In the genomic region with DNA sequence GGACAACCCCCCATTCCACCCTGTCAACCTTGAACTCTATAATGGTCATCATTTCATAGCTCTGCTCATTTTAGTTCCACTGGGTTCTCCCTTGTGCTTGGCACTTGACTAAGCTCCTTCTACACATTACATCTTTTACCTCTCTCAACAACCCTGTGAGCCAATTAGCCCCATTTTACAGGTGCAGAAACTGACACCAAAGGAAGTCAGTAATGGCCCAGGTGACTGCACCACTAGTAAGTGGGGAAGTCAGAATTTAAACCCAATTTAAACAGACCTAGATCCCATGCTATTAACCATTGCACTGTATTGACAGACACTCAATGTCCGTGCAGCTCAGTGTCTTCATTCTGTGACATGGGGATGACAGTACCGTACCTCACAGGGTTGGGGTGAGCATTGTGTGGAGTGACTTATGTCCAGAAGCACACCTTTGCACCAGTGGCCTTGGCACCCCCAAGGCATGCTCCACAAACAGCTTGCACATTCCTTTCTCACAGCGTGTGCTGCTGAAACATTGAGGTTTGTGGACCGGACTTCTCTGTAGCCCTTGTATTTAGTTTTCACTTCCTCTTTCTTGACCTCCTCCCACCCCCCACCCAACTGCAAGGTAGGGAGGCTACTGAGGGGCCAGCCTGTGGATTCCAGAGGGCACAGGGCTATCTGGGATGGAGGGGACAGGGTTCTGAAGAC, we compare ENCODE assay signal across 8 cellular contexts. TPM values are rescaled to one million over a fixed set of nuclear protein-coding genes. Genes with fewer than 3 reads are reported as not detected.
DNase-seq lines count a peak whose midpoint lies in the region; ATAC-seq, FAIRE-seq and TF ChIP-seq lines count a peak whose summit lies in the region.

No MANE protein-coding gene starts in this region.

- no peaks in the 10 kb centered on the region for H3K27me3 ChIP-seq in liver (ENCODE audit: control insufficient read depth in 4 of 4, insufficient read depth in 4 of 4, low read length in 3 of 4)

- H3K9ac ChIP-seq in liver (ENCODE audit: low read depth in 1 of 2, low read length in 2 of 2) = no peak overlapping the region

- peak; percentile 99 for FAIRE-seq in GM12891 (lab: Jason Lieb, UNC)

- H3K9me3 ChIP-seq in liver (ENCODE audit: control insufficient read depth in 4 of 4, low read length in 3 of 4) = no peaks in the 10 kb centered on the region

- no peak for DNase-seq in GM12891 (ENCODE audit: insufficient read length, low spot score)
- DNase-seq in NOMO-1 (lab: John Stamatoyannopoulos, UW; ENCODE audit: unreplicated experiment in 2 of 2) = peak; percentile 57 to 72
- no peak for DNase-seq in NCI-H2081 treated with DMSO at 0.1 percent for 48 hours (lab: John Stamatoyannopoulos, UW)
- DNase-seq in stimulated activated naive CD4-positive, alpha-beta T cell treated with Interleukin-2 at 50 U/mL for 16 hours (lab: John Stamatoyannopoulos, UW) = no peak
- DNase-seq in activated CD4-positive, CD25-positive, alpha-beta regulatory T cell (lab: John Stamatoyannopoulos, UW) = no peak

- WGBS in liver = 74% methylated on average over 4 of the region's 4 CpGs

- TF ChIP-seq CTCF in liver (IDR thresholded peaks at IDR 0.05; ENCODE audit: low read depth, low read length, missing input control) = no peak

- peaks cover 0 to 3% (median 0%) of the 10 kb centered on the region in 4 donors for H3K36me3 ChIP-seq in liver (ENCODE audit: control insufficient read depth in 4 of 4, insufficient read depth in 3 of 4, low read depth in 1 of 4, low read length in 3 of 4)

- peaks cover 16 to 76% (median 66%) of the 10 kb centered on the region in 4 donors for H3K4me1 ChIP-seq in liver (ENCODE audit: control insufficient read depth in 4 of 4, insufficient read depth in 4 of 4, low read length in 3 of 4)

- peak overlapping the region; percentile 75 to 89 for H3K27ac ChIP-seq in liver (ENCODE audit: low read depth in 1 of 2, low read length in 2 of 2)

- ATAC-seq in GM21526 (IDR thresholded peaks at IDR 0.05; ENCODE audit: low FRiP score, unreplicated experiment) (peak; percentile 31), HG03139 (IDR thresholded peaks at IDR 0.05; ENCODE audit: unreplicated experiment) (no peak)

- TF ChIP-seq POLR2A in GM12891 (IDR thresholded peaks at IDR 0.05; ENCODE audit: low read depth, low read length) = no peak

- TF ChIP-seq RAD21 in liver (IDR thresholded peaks at IDR 0.05) = no peak

- H3K4me3 ChIP-seq in liver (ENCODE audit: low read depth in 1 of 3, low read length in 3 of 3) = no peak overlapping the region

TF ChIP-seq in GM12891, 5 proteins besides CTCF, POLR2A, EP300 and RAD21:
- TF ChIP-seq SPI1 (IDR thresholded peaks at IDR 0.05; ENCODE audit: low read depth, low read length) (peak; percentile 100), POU2F2 (IDR thresholded peaks at IDR 0.05; ENCODE audit: low read depth, low read length) (peak; percentile 62; the same call in 1 of the 2 replicates), TAF1 (IDR thresholded peaks at IDR 0.05; ENCODE audit: low read depth, low read length) (no peak), PAX5 (IDR thresholded peaks at IDR 0.05; ENCODE audit: insufficient read depth, low read length, severe bottlenecking) (no peak)

TF ChIP-seq in liver, 16 proteins besides CTCF, POLR2A, EP300 and RAD21:
- TF ChIP-seq HNF4A (conservative IDR thresholded peaks at IDR 0.05) (peak in 1 of 2 donors; percentile 0), SP1 (IDR thresholded peaks at IDR 0.05) (no peak), RXRA (IDR thresholded peaks at IDR 0.05) (peak in 1 of 2 donors; percentile 47)
- TF ChIP-seq, protein P1, sequence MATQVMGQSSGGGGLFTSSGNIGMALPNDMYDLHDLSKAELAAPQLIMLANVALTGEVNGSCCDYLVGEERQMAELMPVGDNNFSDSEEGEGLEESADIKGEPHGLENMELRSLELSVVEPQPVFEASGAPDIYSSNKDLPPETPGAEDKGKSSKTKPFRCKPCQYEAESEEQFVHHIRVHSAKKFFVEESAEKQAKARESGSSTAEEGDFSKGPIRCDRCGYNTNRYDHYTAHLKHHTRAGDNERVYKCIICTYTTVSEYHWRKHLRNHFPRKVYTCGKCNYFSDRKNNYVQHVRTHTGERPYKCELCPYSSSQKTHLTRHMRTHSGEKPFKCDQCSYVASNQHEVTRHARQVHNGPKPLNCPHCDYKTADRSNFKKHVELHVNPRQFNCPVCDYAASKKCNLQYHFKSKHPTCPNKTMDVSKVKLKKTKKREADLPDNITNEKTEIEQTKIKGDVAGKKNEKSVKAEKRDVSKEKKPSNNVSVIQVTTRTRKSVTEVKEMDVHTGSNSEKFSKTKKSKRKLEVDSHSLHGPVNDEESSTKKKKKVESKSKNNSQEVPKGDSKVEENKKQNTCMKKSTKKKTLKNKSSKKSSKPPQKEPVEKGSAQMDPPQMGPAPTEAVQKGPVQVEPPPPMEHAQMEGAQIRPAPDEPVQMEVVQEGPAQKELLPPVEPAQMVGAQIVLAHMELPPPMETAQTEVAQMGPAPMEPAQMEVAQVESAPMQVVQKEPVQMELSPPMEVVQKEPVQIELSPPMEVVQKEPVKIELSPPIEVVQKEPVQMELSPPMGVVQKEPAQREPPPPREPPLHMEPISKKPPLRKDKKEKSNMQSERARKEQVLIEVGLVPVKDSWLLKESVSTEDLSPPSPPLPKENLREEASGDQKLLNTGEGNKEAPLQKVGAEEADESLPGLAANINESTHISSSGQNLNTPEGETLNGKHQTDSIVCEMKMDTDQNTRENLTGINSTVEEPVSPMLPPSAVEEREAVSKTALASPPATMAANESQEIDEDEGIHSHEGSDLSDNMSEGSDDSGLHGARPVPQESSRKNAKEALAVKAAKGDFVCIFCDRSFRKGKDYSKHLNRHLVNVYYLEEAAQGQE (IDR thresholded peaks at IDR 0.05) = no peak

RNA-seq across cellular contexts. Expression of a gene that starts 23.1 kb away (rescaled TPM):
- polyA plus RNA-seq in GM12891 (2012; ENCODE audit: low read depth, missing spikeins) = 30.8 TPM
- 10 to 100 TPM in 1 of 2 donors, 1 to 10 TPM in 1; 9.5 to 42.6 TPM for total RNA-seq in liver
- 10 to 100 TPM; 22.1 to 27.3 TPM for polyA plus RNA-seq in liver

Comparison
In these comparisons a context has a peak if more than half of its experiments do, and no peak if none do; other contexts are left out.
1. DNase-seq: peak in NOMO-1 (2 of 2); none in GM12891 (single experiment), NCI-H2081 treated with DMSO at 0.1 percent for 48 hours (single experiment), stimulated activated naive CD4-positive, alpha-beta T cell treated with Interleukin-2 at 50 U/mL for 16 hours (single experiment) and activated CD4-positive, CD25-positive, alpha-beta regulatory T cell (0 of 4).